Comparison of ENCODE assay signal across 1 cellular context in the genomic region with DNA sequence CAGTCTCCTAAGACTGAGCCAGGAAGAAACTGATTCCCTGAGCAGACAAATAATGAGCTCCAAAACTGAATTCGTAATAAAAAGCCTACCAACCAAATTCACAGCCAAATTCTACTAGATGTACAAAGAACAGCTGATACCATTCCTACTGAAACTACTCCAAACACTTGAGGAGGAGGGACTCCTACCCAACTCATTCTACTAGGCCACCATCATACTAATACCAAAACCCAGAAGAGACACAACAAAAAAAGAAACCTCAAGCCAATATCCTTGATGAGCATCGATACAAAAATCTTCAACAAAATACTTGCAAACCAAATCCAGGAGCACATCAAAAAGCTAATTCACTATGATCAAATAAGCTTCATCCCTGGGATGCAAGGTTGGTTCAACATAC.
TF ChIP-seq lines count a peak whose summit lies in the region.

No MANE protein-coding gene starts in this region.

TF ChIP-seq in K562, 482 proteins besides CTCF, POLR2A, EP300 and RAD21:
- no peak for TF ChIP-seq ATF3 (IDR thresholded peaks at IDR 0.05)
- TF ChIP-seq ATF3 (CRISPR knock-in tag; conservative IDR thresholded peaks at IDR 0.05), result no peak
- 0 out of 2 replicates have a peak, but pooled peaks have one; percentile 52 for TF ChIP-seq ZNF324 (CRISPR knock-in tag; IDR thresholded peaks at IDR 0.05)
- TF ChIP-seq, protein P1, sequence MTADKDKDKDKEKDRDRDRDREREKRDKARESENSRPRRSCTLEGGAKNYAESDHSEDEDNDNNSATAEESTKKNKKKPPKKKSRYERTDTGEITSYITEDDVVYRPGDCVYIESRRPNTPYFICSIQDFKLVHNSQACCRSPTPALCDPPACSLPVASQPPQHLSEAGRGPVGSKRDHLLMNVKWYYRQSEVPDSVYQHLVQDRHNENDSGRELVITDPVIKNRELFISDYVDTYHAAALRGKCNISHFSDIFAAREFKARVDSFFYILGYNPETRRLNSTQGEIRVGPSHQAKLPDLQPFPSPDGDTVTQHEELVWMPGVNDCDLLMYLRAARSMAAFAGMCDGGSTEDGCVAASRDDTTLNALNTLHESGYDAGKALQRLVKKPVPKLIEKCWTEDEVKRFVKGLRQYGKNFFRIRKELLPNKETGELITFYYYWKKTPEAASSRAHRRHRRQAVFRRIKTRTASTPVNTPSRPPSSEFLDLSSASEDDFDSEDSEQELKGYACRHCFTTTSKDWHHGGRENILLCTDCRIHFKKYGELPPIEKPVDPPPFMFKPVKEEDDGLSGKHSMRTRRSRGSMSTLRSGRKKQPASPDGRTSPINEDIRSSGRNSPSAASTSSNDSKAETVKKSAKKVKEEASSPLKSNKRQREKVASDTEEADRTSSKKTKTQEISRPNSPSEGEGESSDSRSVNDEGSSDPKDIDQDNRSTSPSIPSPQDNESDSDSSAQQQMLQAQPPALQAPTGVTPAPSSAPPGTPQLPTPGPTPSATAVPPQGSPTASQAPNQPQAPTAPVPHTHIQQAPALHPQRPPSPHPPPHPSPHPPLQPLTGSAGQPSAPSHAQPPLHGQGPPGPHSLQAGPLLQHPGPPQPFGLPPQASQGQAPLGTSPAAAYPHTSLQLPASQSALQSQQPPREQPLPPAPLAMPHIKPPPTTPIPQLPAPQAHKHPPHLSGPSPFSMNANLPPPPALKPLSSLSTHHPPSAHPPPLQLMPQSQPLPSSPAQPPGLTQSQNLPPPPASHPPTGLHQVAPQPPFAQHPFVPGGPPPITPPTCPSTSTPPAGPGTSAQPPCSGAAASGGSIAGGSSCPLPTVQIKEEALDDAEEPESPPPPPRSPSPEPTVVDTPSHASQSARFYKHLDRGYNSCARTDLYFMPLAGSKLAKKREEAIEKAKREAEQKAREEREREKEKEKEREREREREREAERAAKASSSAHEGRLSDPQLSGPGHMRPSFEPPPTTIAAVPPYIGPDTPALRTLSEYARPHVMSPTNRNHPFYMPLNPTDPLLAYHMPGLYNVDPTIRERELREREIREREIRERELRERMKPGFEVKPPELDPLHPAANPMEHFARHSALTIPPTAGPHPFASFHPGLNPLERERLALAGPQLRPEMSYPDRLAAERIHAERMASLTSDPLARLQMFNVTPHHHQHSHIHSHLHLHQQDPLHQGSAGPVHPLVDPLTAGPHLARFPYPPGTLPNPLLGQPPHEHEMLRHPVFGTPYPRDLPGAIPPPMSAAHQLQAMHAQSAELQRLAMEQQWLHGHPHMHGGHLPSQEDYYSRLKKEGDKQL (CRISPR knock-in tag; IDR thresholded peaks at IDR 0.05; ENCODE audit: borderline replicate concordance), result no peak
- no peak for TF ChIP-seq PHF8 (IDR thresholded peaks at IDR 0.05; ENCODE audit: borderline replicate concordance, low read length)
